ENCODE assay signal across 1 cellular context in the genomic region with DNA sequence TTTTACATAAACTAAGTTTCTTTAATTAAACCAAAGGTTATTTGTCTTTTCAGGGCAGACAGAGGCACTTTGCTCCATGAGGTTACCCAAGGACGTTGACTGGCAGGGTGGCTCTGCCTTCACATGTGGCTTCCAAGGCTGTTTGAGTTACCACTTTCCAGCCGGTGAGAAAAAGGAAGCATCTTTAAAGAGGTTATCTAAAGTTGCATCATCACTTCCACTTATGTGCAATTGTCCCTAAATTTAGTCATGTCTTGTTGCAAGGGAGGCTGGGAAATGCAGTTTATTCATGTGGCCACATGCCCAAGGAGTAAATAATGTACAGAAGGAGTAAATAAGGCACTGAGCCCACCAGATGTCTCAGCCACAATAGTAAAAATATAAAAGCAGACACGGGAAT.
TF ChIP-seq lines count a peak whose summit lies in the region.

No MANE protein-coding gene starts in this region.

TF ChIP-seq in K562, 482 proteins besides CTCF, POLR2A, EP300 and RAD21 (continued from another document and continues in another):
- TF ChIP-seq, protein P1, sequence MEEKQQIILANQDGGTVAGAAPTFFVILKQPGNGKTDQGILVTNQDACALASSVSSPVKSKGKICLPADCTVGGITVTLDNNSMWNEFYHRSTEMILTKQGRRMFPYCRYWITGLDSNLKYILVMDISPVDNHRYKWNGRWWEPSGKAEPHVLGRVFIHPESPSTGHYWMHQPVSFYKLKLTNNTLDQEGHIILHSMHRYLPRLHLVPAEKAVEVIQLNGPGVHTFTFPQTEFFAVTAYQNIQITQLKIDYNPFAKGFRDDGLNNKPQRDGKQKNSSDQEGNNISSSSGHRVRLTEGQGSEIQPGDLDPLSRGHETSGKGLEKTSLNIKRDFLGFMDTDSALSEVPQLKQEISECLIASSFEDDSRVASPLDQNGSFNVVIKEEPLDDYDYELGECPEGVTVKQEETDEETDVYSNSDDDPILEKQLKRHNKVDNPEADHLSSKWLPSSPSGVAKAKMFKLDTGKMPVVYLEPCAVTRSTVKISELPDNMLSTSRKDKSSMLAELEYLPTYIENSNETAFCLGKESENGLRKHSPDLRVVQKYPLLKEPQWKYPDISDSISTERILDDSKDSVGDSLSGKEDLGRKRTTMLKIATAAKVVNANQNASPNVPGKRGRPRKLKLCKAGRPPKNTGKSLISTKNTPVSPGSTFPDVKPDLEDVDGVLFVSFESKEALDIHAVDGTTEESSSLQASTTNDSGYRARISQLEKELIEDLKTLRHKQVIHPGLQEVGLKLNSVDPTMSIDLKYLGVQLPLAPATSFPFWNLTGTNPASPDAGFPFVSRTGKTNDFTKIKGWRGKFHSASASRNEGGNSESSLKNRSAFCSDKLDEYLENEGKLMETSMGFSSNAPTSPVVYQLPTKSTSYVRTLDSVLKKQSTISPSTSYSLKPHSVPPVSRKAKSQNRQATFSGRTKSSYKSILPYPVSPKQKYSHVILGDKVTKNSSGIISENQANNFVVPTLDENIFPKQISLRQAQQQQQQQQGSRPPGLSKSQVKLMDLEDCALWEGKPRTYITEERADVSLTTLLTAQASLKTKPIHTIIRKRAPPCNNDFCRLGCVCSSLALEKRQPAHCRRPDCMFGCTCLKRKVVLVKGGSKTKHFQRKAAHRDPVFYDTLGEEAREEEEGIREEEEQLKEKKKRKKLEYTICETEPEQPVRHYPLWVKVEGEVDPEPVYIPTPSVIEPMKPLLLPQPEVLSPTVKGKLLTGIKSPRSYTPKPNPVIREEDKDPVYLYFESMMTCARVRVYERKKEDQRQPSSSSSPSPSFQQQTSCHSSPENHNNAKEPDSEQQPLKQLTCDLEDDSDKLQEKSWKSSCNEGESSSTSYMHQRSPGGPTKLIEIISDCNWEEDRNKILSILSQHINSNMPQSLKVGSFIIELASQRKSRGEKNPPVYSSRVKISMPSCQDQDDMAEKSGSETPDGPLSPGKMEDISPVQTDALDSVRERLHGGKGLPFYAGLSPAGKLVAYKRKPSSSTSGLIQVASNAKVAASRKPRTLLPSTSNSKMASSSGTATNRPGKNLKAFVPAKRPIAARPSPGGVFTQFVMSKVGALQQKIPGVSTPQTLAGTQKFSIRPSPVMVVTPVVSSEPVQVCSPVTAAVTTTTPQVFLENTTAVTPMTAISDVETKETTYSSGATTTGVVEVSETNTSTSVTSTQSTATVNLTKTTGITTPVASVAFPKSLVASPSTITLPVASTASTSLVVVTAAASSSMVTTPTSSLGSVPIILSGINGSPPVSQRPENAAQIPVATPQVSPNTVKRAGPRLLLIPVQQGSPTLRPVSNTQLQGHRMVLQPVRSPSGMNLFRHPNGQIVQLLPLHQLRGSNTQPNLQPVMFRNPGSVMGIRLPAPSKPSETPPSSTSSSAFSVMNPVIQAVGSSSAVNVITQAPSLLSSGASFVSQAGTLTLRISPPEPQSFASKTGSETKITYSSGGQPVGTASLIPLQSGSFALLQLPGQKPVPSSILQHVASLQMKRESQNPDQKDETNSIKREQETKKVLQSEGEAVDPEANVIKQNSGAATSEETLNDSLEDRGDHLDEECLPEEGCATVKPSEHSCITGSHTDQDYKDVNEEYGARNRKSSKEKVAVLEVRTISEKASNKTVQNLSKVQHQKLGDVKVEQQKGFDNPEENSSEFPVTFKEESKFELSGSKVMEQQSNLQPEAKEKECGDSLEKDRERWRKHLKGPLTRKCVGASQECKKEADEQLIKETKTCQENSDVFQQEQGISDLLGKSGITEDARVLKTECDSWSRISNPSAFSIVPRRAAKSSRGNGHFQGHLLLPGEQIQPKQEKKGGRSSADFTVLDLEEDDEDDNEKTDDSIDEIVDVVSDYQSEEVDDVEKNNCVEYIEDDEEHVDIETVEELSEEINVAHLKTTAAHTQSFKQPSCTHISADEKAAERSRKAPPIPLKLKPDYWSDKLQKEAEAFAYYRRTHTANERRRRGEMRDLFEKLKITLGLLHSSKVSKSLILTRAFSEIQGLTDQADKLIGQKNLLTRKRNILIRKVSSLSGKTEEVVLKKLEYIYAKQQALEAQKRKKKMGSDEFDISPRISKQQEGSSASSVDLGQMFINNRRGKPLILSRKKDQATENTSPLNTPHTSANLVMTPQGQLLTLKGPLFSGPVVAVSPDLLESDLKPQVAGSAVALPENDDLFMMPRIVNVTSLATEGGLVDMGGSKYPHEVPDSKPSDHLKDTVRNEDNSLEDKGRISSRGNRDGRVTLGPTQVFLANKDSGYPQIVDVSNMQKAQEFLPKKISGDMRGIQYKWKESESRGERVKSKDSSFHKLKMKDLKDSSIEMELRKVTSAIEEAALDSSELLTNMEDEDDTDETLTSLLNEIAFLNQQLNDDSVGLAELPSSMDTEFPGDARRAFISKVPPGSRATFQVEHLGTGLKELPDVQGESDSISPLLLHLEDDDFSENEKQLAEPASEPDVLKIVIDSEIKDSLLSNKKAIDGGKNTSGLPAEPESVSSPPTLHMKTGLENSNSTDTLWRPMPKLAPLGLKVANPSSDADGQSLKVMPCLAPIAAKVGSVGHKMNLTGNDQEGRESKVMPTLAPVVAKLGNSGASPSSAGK (IDR thresholded peaks at IDR 0.05), result peak; percentile 41
- no peak for TF ChIP-seq HDGF (IDR thresholded peaks at IDR 0.05)
- TF ChIP-seq FOXO4 (CRISPR knock-in tag; IDR thresholded peaks at IDR 0.05), result no peak
- peak; percentile 92 for TF ChIP-seq CREM (IDR thresholded peaks at IDR 0.05; ENCODE audit: low read depth)
- peak; percentile 99 for TF ChIP-seq ATF3 (IDR thresholded peaks at IDR 0.05)
- peak; percentile 85 for TF ChIP-seq ATF3 (CRISPR knock-in tag; conservative IDR thresholded peaks at IDR 0.05)
- TF ChIP-seq ZNF217 (CRISPR knock-in tag; IDR thresholded peaks at IDR 0.05), result no peak
- TF ChIP-seq SMARCA4 (IDR thresholded peaks at IDR 0.05), result no peak
- peak; percentile 91 for TF ChIP-seq ATF7 (IDR thresholded peaks at IDR 0.05)
- TF ChIP-seq LEF1 (IDR thresholded peaks at IDR 0.05), result peak; percentile 22; the same call in 1 of the 2 replicates
- TF ChIP-seq IRF9 (tag; IDR thresholded peaks at IDR 0.05), result peak; percentile 93
- no peak for TF ChIP-seq CBX1 (IDR thresholded peaks at IDR 0.05; ENCODE audit: low read depth)
- no peak for TF ChIP-seq SMAD2 (IDR thresholded peaks at IDR 0.05; ENCODE audit: low read depth, low read length)
- TF ChIP-seq, protein P2, sequence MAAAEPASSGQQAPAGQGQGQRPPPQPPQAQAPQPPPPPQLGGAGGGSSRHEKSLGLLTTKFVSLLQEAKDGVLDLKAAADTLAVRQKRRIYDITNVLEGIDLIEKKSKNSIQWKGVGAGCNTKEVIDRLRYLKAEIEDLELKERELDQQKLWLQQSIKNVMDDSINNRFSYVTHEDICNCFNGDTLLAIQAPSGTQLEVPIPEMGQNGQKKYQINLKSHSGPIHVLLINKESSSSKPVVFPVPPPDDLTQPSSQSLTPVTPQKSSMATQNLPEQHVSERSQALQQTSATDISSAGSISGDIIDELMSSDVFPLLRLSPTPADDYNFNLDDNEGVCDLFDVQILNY (CRISPR knock-in tag; IDR thresholded peaks at IDR 0.05), result no peak
- TF ChIP-seq CSDE1 (IDR thresholded peaks at IDR 0.05), result no peak
- no peak for TF ChIP-seq KLF1 (tag; IDR thresholded peaks at IDR 0.05)
- no peak for TF ChIP-seq CCNT2 (IDR thresholded peaks at IDR 0.05; ENCODE audit: borderline replicate concordance, extremely low read depth, insufficient read length, low read depth, low read length)
- TF ChIP-seq, protein P3, sequence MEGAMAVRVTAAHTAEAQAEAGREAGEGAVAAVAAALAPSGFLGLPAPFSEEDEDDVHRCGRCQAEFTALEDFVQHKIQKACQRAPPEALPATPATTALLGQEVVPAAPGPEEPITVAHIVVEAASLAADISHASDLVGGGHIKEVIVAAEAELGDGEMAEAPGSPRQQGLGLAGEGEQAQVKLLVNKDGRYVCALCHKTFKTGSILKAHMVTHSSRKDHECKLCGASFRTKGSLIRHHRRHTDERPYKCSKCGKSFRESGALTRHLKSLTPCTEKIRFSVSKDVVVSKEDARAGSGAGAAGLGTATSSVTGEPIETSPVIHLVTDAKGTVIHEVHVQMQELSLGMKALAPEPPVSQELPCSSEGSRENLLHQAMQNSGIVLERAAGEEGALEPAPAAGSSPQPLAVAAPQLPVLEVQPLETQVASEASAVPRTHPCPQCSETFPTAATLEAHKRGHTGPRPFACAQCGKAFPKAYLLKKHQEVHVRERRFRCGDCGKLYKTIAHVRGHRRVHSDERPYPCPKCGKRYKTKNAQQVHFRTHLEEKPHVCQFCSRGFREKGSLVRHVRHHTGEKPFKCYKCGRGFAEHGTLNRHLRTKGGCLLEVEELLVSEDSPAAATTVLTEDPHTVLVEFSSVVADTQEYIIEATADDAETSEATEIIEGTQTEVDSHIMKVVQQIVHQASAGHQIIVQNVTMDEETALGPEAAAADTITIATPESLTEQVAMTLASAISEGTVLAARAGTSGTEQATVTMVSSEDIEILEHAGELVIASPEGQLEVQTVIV (CRISPR knock-in tag; IDR thresholded peaks at IDR 0.05; ENCODE audit: borderline replicate concordance), result no peak
- TF ChIP-seq TEAD2 (tag; IDR thresholded peaks at IDR 0.05), result no peak
- TF ChIP-seq SMARCA5 (IDR thresholded peaks at IDR 0.05), result no peak
- TF ChIP-seq NRF1 (conservative IDR thresholded peaks at IDR 0.05 in 1 of 2, IDR thresholded peaks at IDR 0.05 in 1 of 2), result peak; percentile 12 to 18; a peak in 1 of 4 replicates
- TF ChIP-seq ELF4 (CRISPR knock-in tag; IDR thresholded peaks at IDR 0.05), result no peak
- TF ChIP-seq ARID1B (IDR thresholded peaks at IDR 0.05), result peak; percentile 23; the same call in 1 of the 2 replicates
- TF ChIP-seq ZNF143 (CRISPR knock-in tag; IDR thresholded peaks at IDR 0.05), result peak; percentile 83
- TF ChIP-seq GATA2 (CRISPR knock-in tag; IDR thresholded peaks at IDR 0.05), result no peak
- TF ChIP-seq JUND (IDR thresholded peaks at IDR 0.05; ENCODE audit: borderline replicate concordance, low read depth, low read length), result peak; percentile 86
- peak; percentile 82; the same call in 2 of the 3 replicates for TF ChIP-seq JUND (tag; IDR thresholded peaks at IDR 0.05; ENCODE audit: borderline replicate concordance, low read depth, low read length)
- TF ChIP-seq POLR2H (tag; IDR thresholded peaks at IDR 0.05; ENCODE audit: low read depth), result peak; percentile 44; the same call in 1 of the 2 replicates
- TF ChIP-seq FOSL1 (tag; conservative IDR thresholded peaks at IDR 0.05), result peak; percentile 58
- TF ChIP-seq ZNF445 (CRISPR knock-in tag; IDR thresholded peaks at IDR 0.05; ENCODE audit: low read depth), result no peak
- no peak for TF ChIP-seq CUX1 (CRISPR knock-in tag; IDR thresholded peaks at IDR 0.05)
